In the genomic region with DNA sequence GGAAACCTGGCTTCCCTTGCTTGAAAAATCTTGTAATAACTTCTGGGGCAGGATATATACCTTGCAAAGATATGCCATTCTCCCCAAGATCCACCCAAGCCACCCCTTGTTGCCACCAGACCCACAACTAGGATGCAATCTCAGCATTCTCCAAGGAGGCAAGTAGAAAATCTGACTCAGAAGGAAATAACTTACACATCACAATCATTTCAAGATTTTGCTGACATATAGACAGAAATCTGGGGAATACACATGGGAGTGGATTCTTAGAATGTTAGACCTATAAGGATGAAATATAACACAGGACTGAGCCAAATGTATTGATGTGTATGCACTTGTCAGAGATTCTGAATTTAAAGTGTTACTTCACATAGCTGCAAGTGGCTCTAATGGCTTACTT, we compare ENCODE assay signal across 19 cellular contexts. TPM values are rescaled to one million over a fixed set of nuclear protein-coding genes. Genes with fewer than 3 reads are reported as not detected.
"Had no signal": no experiment of that assay in that cellular context is flagged by ENCODE, and none has a peak within 500 bp of the region (broad histone marks: within the 10 kb centered on the region; RNA-seq: fewer than 3 reads in every experiment).

No MANE protein-coding gene starts in this region.

- H3K4me1 ChIP-seq: lower lobe of right lung, SJCRH30, suprapubic skin, vagina had no signal

- H3K9me3 ChIP-seq: lower lobe of right lung, SJCRH30, spleen, suprapubic skin, transverse colon, vagina had no signal

- H3K27ac ChIP-seq: cardiac muscle cell, lower lobe of right lung, SJCRH30, suprapubic skin, transverse colon, vagina had no signal

- H3K36me3 Mint-ChIP-seq: activated naive CD4-positive, alpha-beta T cell treated with anti-CD3 and anti-CD28 coated beads, Interleukin-2, amount 50 U/mL, for 24 hours; naive thymus-derived CD8-positive, alpha-beta T cell had no signal

- DNase-seq: activated CD4-positive, alpha-beta T cell treated with anti-CD3 and anti-CD28 coated beads for 4 hours; amniotic stem cell; foreskin fibroblast; left colon; lower lobe of right lung; naive thymus-derived CD8-positive, alpha-beta T cell; posterior cingulate gyrus; retina; SJCRH30; spleen; stimulated activated naive CD4-positive, alpha-beta T cell treated with Interleukin-2 at 50 U/mL for 16 hours; T-helper 17 cell; transverse colon had no signal

- ATAC-seq: lower lobe of right lung; naive thymus-derived CD8-positive, alpha-beta T cell; T-helper 17 cell had no signal

- H3K4me3 Mint-ChIP-seq: activated naive CD4-positive, alpha-beta T cell treated with anti-CD3 and anti-CD28 coated beads, Interleukin-2, amount 50 U/mL, for 24 hours; T-helper 17 cell had no signal

- H3K36me3 ChIP-seq: cardiac muscle cell, lower lobe of right lung, SJCRH30, spleen, suprapubic skin, transverse colon, vagina had no signal

- H3K27me3 Mint-ChIP-seq: activated naive CD4-positive, alpha-beta T cell treated with anti-CD3 and anti-CD28 coated beads, Interleukin-2, amount 50 U/mL, for 24 hours; effector memory CD8-positive, alpha-beta T cell; naive thymus-derived CD8-positive, alpha-beta T cell; T-helper 17 cell had no signal

- H3K27ac Mint-ChIP-seq: activated naive CD4-positive, alpha-beta T cell treated with anti-CD3 and anti-CD28 coated beads, Interleukin-2, amount 50 U/mL, for 24 hours had no signal

- H3K9me3 Mint-ChIP-seq: activated naive CD4-positive, alpha-beta T cell treated with anti-CD3 and anti-CD28 coated beads, Interleukin-2, amount 50 U/mL, for 24 hours; effector memory CD8-positive, alpha-beta T cell; naive thymus-derived CD8-positive, alpha-beta T cell had no signal

- H3K27me3 ChIP-seq: cardiac muscle cell, SJCRH30, spleen, suprapubic skin, transverse colon, vagina had no signal

- H3K4me3 ChIP-seq: cardiac muscle cell, lower lobe of right lung, SJCRH30, spleen, suprapubic skin, transverse colon, vagina had no signal

RNA-seq across cellular contexts. Expression of gene SFN, which starts 51.2 kb away (rescaled TPM):
- total RNA-seq: glomerular endothelial cell had no signal
